ENCODE assay signal across 8 cellular contexts in the genomic region with DNA sequence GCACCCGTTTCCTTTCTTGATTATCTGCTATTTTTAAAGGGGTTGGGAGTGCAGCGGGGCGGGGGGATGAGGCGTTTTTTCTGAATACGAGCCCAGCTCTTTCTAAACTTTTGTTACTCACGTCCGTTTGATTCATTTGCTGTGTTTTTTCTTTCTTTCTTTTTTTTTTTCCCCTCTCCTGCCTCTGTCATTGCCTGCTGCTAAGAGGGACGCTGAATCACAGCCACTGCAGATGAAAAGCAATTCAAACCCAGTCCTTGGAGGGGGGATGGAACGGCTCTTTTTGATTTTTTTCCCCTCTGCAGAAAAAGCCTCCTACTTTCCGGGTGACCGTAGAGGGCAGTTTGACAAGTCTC. TPM values are rescaled to one million over a fixed set of nuclear protein-coding genes. Genes with fewer than 3 reads are reported as not detected.
DNase-seq lines count a peak whose midpoint lies in the region; ATAC-seq and TF ChIP-seq lines count a peak whose summit lies in the region.

No MANE protein-coding gene starts in this region.

- TF ChIP-seq CTCF in SU-DHL-6 (IDR thresholded peaks at IDR 0.05; ENCODE audit: insufficient read depth, low read length, poor library complexity, severe bottlenecking) (no peak), esophagus squamous epithelium (IDR thresholded peaks at IDR 0.05) (no peak), neural crest cell (conservative IDR thresholded peaks at IDR 0.05) (peak; percentile 23)

- no peaks in the 10 kb centered on the region for H3K9me3 Mint-ChIP-seq in neural crest cell

- peak; percentile 70 for DNase-seq in ACHN
- DNase-seq in esophagus squamous epithelium (lab: John Stamatoyannopoulos, UW), result no peak
- DNase-seq in neural crest cell (ENCODE audit: low read depth, low spot score), result no peak
- no peak for DNase-seq in mucosa of gallbladder (ENCODE audit: low spot score)
- DNase-seq in NCI-H2196 (lab: John Stamatoyannopoulos, UW; ENCODE audit: unreplicated experiment), result no peak

- WGBS in esophagus squamous epithelium, 2 donors, result 0 to 1% methylated on average over 8 to 11 of the region's 11 CpGs

- no peak for TF ChIP-seq POLR2A in esophagus squamous epithelium (IDR thresholded peaks at IDR 0.05)

- 0 out of 2 replicates have a peak, but pooled peaks cover 4% of the 10 kb centered on the region for H3F3A ChIP-seq in SU-DHL-6 (ENCODE audit: insufficient read depth)

- peak overlapping the region; percentile 94 for H3K27ac Mint-ChIP-seq in neural crest cell (ENCODE audit: unreplicated experiment)

- H3K9ac ChIP-seq in SU-DHL-6 (ENCODE audit: low read length), result peak overlapping the region; percentile 56

- no peaks in the 10 kb centered on the region for H3K79me2 ChIP-seq in SU-DHL-6 (ENCODE audit: insufficient read depth, low read length)

- intact Hi-C loops in esophagus squamous epithelium (cut with DNase I), result no loop called here

- no peaks in the 10 kb centered on the region for H4K20me1 ChIP-seq in SU-DHL-6 (ENCODE audit: low read depth, low read length)

- H3K27ac ChIP-seq in SU-DHL-6 (ENCODE audit: low read depth, low read length) (no peak overlapping the region), esophagus squamous epithelium (peak overlapping the region; percentile 79 to 98 (median 89))

- H3K9me3 ChIP-seq in SU-DHL-6 (ENCODE audit: insufficient read depth, low read length), result no peaks in the 10 kb centered on the region
- no peaks in the 10 kb centered on the region for H3K9me3 ChIP-seq in esophagus squamous epithelium

- H3K4me1 Mint-ChIP-seq in neural crest cell, result peaks cover 50% of the 10 kb centered on the region

- H3K4me2 ChIP-seq in SU-DHL-6 (ENCODE audit: low read depth, low read length, poor library complexity, severe bottlenecking), result peak overlapping the region; percentile 59

- ATAC-seq in GM21360 (IDR thresholded peaks at IDR 0.05; ENCODE audit: unreplicated experiment) (peak; percentile 3), GM21515 (IDR thresholded peaks at IDR 0.05; ENCODE audit: unreplicated experiment) (no peak)

- peak overlapping the region; percentile 53 for H3K4me3 ChIP-seq in SU-DHL-6 (ENCODE audit: insufficient read depth, low read length, poor library complexity, severe bottlenecking)
- peak overlapping the region; percentile 55 to 76 (median 64) for H3K4me3 ChIP-seq in esophagus squamous epithelium

- H3K36me3 Mint-ChIP-seq in neural crest cell (ENCODE audit: low read depth), result peaks cover 8% of the 10 kb centered on the region

- no peaks in the 10 kb centered on the region for H3K27me3 ChIP-seq in SU-DHL-6 (ENCODE audit: low read length)
- H3K27me3 ChIP-seq in esophagus squamous epithelium, result peaks cover 0 to 28% (median 0%) of the 10 kb centered on the region in 4 donors

- H3K4me1 ChIP-seq in esophagus squamous epithelium, result peaks cover 6 to 43% (median 18%) of the 10 kb centered on the region in 3 donors

- H3K36me3 ChIP-seq in SU-DHL-6 (ENCODE audit: low read length) (no peaks in the 10 kb centered on the region), esophagus squamous epithelium (no peaks in the 10 kb centered on the region)

- H2AFZ ChIP-seq in SU-DHL-6 (ENCODE audit: low read depth, low read length, severe bottlenecking), result peak overlapping the region; percentile 94

- no peaks in the 10 kb centered on the region for H3K9me2 ChIP-seq in SU-DHL-6 (replicated peaks; ENCODE audit: insufficient read depth, low read length)

- peak overlapping the region; percentile 94 for H3K4me3 Mint-ChIP-seq in neural crest cell

- in situ Hi-C loops in ACHN (cut with HindIII; ENCODE audit: low pct_ligation_motif_present, low pct_unique_long_range_greater_than_20kb, low sequenced_read_pairs), result no loop called here

- no peaks in the 10 kb centered on the region for H3K27me3 Mint-ChIP-seq in neural crest cell (ENCODE audit: low read depth)

RNA-seq across cellular contexts. Expression of a gene that starts 0.6 kb away (rescaled TPM):
- total RNA-seq in esophagus squamous epithelium (10 to 100 TPM in 2 of 4 donors, 1 to 10 TPM in 2; 3.6 to 15.1 (median 8.8) TPM), neural crest cell (47.0 and 50.5 TPM in 2 replicates), mucosa of gallbladder (40.7 TPM)
